31 cellular contexts compared by ENCODE assay signal in the genomic region with DNA sequence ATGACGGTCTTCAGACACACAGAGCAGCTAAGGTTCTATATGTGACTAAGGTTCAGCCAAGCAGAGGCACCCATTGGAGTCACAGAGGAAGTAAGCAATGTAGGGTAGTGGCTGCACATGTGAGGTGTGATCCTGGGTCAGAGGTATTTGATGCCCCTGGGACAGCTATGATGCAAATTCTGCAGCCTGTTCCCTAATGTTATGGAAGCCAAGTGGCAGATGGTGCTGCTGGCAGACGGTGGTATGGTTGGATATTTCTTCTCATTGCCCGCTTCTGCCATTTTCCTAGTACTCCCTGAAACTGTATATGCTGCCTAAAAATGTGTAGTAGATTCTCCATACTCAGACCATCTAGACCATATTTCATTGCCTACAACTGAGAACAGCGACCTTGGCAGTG. TPM values are rescaled to one million over a fixed set of nuclear protein-coding genes. Genes with fewer than 3 reads are reported as not detected.
"Had no signal": no experiment of that assay in that cellular context is flagged by ENCODE, and none has a peak within 500 bp of the region (broad histone marks: within the 10 kb centered on the region; RNA-seq: fewer than 3 reads in every experiment).

No MANE protein-coding gene starts in this region.

- H3K27ac ChIP-seq: esophagus squamous epithelium, hepatocyte, neural progenitor cell, prostate gland, right atrium auricular region, testis, tibial artery had no signal

- H3K4me1 ChIP-seq: esophagus squamous epithelium, prostate gland, right atrium auricular region, testis, tibial artery had no signal

- ATAC-seq: effector memory CD8-positive, alpha-beta T cell; left lobe of liver; mucosa of descending colon; natural killer cell treated with Interleukin-12 subunit alpha and Interleukin-12 subunit beta and Interleukin-15 and Interleukin-18, amount 100 ng/mL, for 72 hours; sciatic nerve; stimulated activated naive CD8-positive, alpha-beta T cell treated with anti-CD3 and anti-CD28 coated beads, Interleukin-15, Interleukin-2, amounts not matched to agents 100 U/mL and 50 U/mL, for 24 hours had no signal

- H2AFZ ChIP-seq: hepatocyte, neural progenitor cell had no signal

- H3K36me3 ChIP-seq: esophagus squamous epithelium, neural progenitor cell, prostate gland, right atrium auricular region, tibial artery had no signal

- H3K27me3 ChIP-seq: esophagus squamous epithelium, hepatocyte, neural progenitor cell, right atrium auricular region, testis, tibial artery had no signal

- H3K4me2 ChIP-seq: hepatocyte, smooth muscle cell had no signal

- H3K4me3 ChIP-seq: esophagus squamous epithelium, hepatocyte, lung, mucosa of descending colon, neural progenitor cell, prostate gland, right atrium auricular region, smooth muscle cell, testis, tibial artery had no signal

- DNase-seq: cortex of kidney; effector memory CD8-positive, alpha-beta T cell; erythroblast; esophagus squamous epithelium; foreskin melanocyte; head of caudate nucleus; kidney; mesenchymal stem cell; mucosa of descending colon; naive B cell; nucleus accumbens; stimulated activated CD4-positive, alpha-beta T cell treated with anti-CD3 and anti-CD28 coated beads, Interleukin-12 subunit alpha, Interleukin-12 subunit beta, amount 100 ng/mL, for 4 hours; stimulated activated CD4-positive, alpha-beta T cell treated with anti-CD3 and anti-CD28 coated beads, Interleukin-1b, Interleukin-23, amount 100 ng/mL, for 48 hours; stimulated activated CD4-positive, alpha-beta T cell treated with anti-CD3 and anti-CD28 coated beads, Interleukin-4, amount 100 ng/mL, for 4 hours; stimulated activated naive CD8-positive, alpha-beta T cell treated with anti-CD3 and anti-CD28 coated beads, Interleukin-15, Interleukin-2, amounts not matched to agents 100 U/mL and 50 U/mL, for 24 hours; testis; tibial artery had no signal

- H3K9ac ChIP-seq: neural progenitor cell had no signal

- H3K9me3 ChIP-seq: esophagus squamous epithelium, mucosa of descending colon, prostate gland, right atrium auricular region, testis, tibial artery had no signal

RNA-seq across cellular contexts. Expression of gene TAS2R16, which starts 7.2 kb away (rescaled TPM):
- total RNA-seq: dermis microvascular lymphatic vessel endothelial cell; esophagus squamous epithelium; hepatocyte; kidney; left lobe of liver; liver; lung; mesothelial cell of epicardium; mucosa of descending colon; natural killer cell treated with Interleukin-12 subunit alpha and Interleukin-12 subunit beta and Interleukin-15 and Interleukin-18, amount 100 ng/mL, for 72 hours; osteocyte; prostate gland; right atrium auricular region; sciatic nerve; smooth muscle cell; testis; urinary bladder had no signal
- polyA plus RNA-seq: hepatocyte, liver, lung, smooth muscle cell, urinary bladder had no signal
